In genomic region chr11:17352925-17353227, GRCh38 we compare ENCODE assay signal across 8 cellular contexts. TPM values are rescaled to one million over a fixed set of nuclear protein-coding genes. Genes with fewer than 3 reads are reported as not detected.
DNase-seq lines count a peak whose midpoint lies in the region; ATAC-seq and TF ChIP-seq lines count a peak whose summit lies in the region.

No MANE protein-coding gene starts in this region.

- POLR2A ChIA-PET in CD4-positive, alpha-beta memory T cell (lab: Charles Lee; ENCODE audit: partially characterized antibody), result interaction anchor here (0.7 to 3.9 kb wide), 4 partner anchors 67 to 1235 kb away, joined by 3 to 30 read pairs (median 8); partner anchors contain the start of genes NUCB2 and PIK3C2A

- H3F3A ChIP-seq in neural progenitor cell (ENCODE audit: low read depth), result peaks cover 33% of the 10 kb centered on the region

- intact Hi-C loops in CD4-positive, alpha-beta memory T cell (cut with micrococcal nuclease), result loop anchor here (1.0 to 5.0 kb wide), 4 partner anchors 36 to 276 kb away; partner anchors contain the start of genes KCNJ11, NUCB2 and RPS13

- H3K4me3 Mint-ChIP-seq in CD4-positive, alpha-beta memory T cell, result peak overlapping the region; percentile 87 to 98 (median 94)
- peak overlapping the region; percentile 92 for H3K4me3 Mint-ChIP-seq in neural progenitor cell

- peak overlapping the region; percentile 34 to 91 (median 90) for H3K27ac Mint-ChIP-seq in CD4-positive, alpha-beta memory T cell
- peak overlapping the region; percentile 1 for H3K27ac Mint-ChIP-seq in neural progenitor cell

- H3K27me3 Mint-ChIP-seq in CD4-positive, alpha-beta memory T cell, result peaks cover 0 to 1% of the 10 kb centered on the region in 2 donors
- H3K27me3 Mint-ChIP-seq in neural progenitor cell (ENCODE audit: insufficient read depth, low read depth), result peaks cover 22% of the 10 kb centered on the region

- ATAC-seq in GM21723 (IDR thresholded peaks at IDR 0.05; ENCODE audit: unreplicated experiment) (peak; percentile 43), HG02571 (IDR thresholded peaks at IDR 0.05; ENCODE audit: unreplicated experiment) (no peak)

- DNase-seq in CD4-positive, alpha-beta memory T cell, result peak in 3 of 5 donors; percentile 37 to 53 (median 39)
- DNase-seq in NCI-H510A (lab: John Stamatoyannopoulos, UW) (peak; percentile 2), activated T-helper 1 cell treated with Interleukin-2 at 50 U/mL for 16 hours (ENCODE audit: low read depth) (peak; percentile 9), fibroblast of mammary gland (ENCODE audit: low read depth) (peak; percentile 49), neural progenitor cell (ENCODE audit: low spot score) (peak; percentile 42), KG1 (lab: John Stamatoyannopoulos, UW) (no peak)

- H3K4me3 ChIP-seq in CD4-positive, alpha-beta memory T cell (ENCODE audit: low read length in 2 of 2), result peak overlapping the region; percentile 51 to 79
- H3K4me3 ChIP-seq in fibroblast of mammary gland (ENCODE audit: control insufficient read depth, low read depth, low read length), result peak overlapping the region; percentile 64
- peak overlapping the region; percentile 57 for H3K4me3 ChIP-seq in neural progenitor cell

- no peaks in the 10 kb centered on the region for H3K36me3 ChIP-seq in CD4-positive, alpha-beta memory T cell (ENCODE audit: insufficient read depth, low read length)
- H3K36me3 ChIP-seq in neural progenitor cell, result no peaks in the 10 kb centered on the region

- peaks cover 29% of the 10 kb centered on the region for H3K4me1 ChIP-seq in CD4-positive, alpha-beta memory T cell (ENCODE audit: insufficient read depth, low read length)
- H3K4me1 ChIP-seq in neural progenitor cell, result peaks cover 20% of the 10 kb centered on the region

- H3K9me3 ChIP-seq in CD4-positive, alpha-beta memory T cell (ENCODE audit: control insufficient read depth in 1 of 2, low read length in 2 of 2), result no peaks in the 10 kb centered on the region
- no peaks in the 10 kb centered on the region for H3K9me3 ChIP-seq in neural progenitor cell (ENCODE audit: low read depth)

- H3K4me2 ChIP-seq in neural progenitor cell, result peak overlapping the region; percentile 90

- H3K27me3 ChIP-seq in CD4-positive, alpha-beta memory T cell (ENCODE audit: insufficient read depth, low read length), result no peaks in the 10 kb centered on the region
- peaks cover 60% of the 10 kb centered on the region for H3K27me3 ChIP-seq in neural progenitor cell

- H3K36me3 Mint-ChIP-seq in CD4-positive, alpha-beta memory T cell, result peaks cover 0 to 6% of the 10 kb centered on the region in 2 donors
- H3K36me3 Mint-ChIP-seq in neural progenitor cell, result peaks cover 14% of the 10 kb centered on the region

- H3K79me2 ChIP-seq in neural progenitor cell (ENCODE audit: low read depth), result no peaks in the 10 kb centered on the region

- H3K27ac ChIP-seq in CD4-positive, alpha-beta memory T cell (ENCODE audit: low read depth, low read length), result no peak overlapping the region
- H3K27ac ChIP-seq in neural progenitor cell, result no peak overlapping the region

- CTCF ChIA-PET in CD4-positive, alpha-beta memory T cell (lab: Charles Lee; ENCODE audit: partially characterized antibody), result interaction anchor here (0.9 to 3.8 kb wide), 4 partner anchors 31 to 123 kb away, joined by 3 to 26 read pairs (median 13); no protein-coding TSS in a partner anchor

- peaks cover 14% of the 10 kb centered on the region for H4K20me1 ChIP-seq in neural progenitor cell (ENCODE audit: low read depth)

- peaks cover 0 to 4% (median 0%) of the 10 kb centered on the region in 8 donors for H3K9me3 Mint-ChIP-seq in CD4-positive, alpha-beta memory T cell
- peaks cover 11% of the 10 kb centered on the region for H3K9me3 Mint-ChIP-seq in neural progenitor cell

- no peak for TF ChIP-seq CTCF in fibroblast of mammary gland (conservative IDR thresholded peaks at IDR 0.05; ENCODE audit: control insufficient read depth, insufficient read depth, low read depth, low read length)
- TF ChIP-seq CTCF in neural progenitor cell (IDR thresholded peaks at IDR 0.05), result no peak

- H3K4me1 Mint-ChIP-seq in CD4-positive, alpha-beta memory T cell, result peaks cover 17 to 44% (median 28%) of the 10 kb centered on the region in 4 donors
- H3K4me1 Mint-ChIP-seq in neural progenitor cell, result peaks cover 26% of the 10 kb centered on the region

- no peak overlapping the region for H3K9ac ChIP-seq in neural progenitor cell

- no peak overlapping the region for H2AFZ ChIP-seq in neural progenitor cell (replicated peaks)

RNA-seq across cellular contexts. Expression of gene NCR3LG1, which starts 1.3 kb away (rescaled TPM):
- 1 to 10 TPM; 3.1 to 3.4 TPM for total RNA-seq in CD4-positive, alpha-beta memory T cell
- under 1 TPM in 1 of 2 donors, not detected in 1; 0.30 TPM for polyA plus RNA-seq in CD4-positive, alpha-beta memory T cell
- 0.39 and 0.74 TPM in 2 replicates for total RNA-seq in neural progenitor cell (ENCODE audit: low replicate concordance)

RNA-seq across cellular contexts. Expression of gene KCNJ11, which starts 35.6 kb away (rescaled TPM):
- not detected for total RNA-seq in CD4-positive, alpha-beta memory T cell
- polyA plus RNA-seq in CD4-positive, alpha-beta memory T cell, result under 1 TPM in 1 of 2 donors, not detected in 1; 0.24 TPM
- total RNA-seq in neural progenitor cell (ENCODE audit: low replicate concordance), result 1.9 and 5.0 TPM in 2 replicates
